In the genomic region with DNA sequence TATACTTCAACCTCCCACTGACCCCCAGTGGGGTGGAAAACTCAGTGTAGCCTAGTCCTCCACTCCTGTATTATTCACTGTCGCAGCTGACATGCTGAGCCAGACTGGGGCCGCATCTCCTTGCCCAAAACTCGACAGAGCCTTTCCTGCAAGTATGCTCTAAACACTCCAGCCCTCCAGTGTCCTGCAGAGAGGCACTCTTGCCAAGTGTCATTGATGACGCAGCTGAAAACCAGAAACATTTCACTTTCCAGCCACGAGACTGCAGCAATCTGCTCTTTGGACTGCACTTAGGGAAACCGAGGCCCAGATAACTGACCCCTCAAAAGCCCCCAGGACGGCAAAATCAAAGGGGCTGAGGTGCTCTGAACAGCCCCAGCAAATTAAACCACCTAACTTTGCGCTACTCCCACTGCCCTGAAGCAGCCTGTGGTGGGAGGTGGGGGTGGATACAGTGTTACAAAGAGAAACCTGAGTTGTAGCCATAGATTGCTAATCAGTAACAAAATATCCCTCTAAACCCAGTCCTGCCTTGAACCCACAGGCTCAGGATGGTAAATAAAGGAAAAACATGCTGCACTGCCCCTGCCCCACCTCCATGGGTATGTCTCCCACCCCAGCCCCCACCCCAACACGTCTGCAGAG, we compare ENCODE assay signal across 1 cellular context.
TF ChIP-seq lines count a peak whose summit lies in the region.

No MANE protein-coding gene starts in this region.

TF ChIP-seq in HCT116, 20 proteins besides CTCF, POLR2A, EP300 and RAD21 (continued from another document):
- no peak for TF ChIP-seq REST (IDR thresholded peaks at IDR 0.05; ENCODE audit: low read depth)
- TF ChIP-seq YY1 (IDR thresholded peaks at IDR 0.05; ENCODE audit: extremely low read depth, insufficient replicate concordance, low read depth, low read length) = no peak
- no peak for TF ChIP-seq EZH2 (IDR thresholded peaks at IDR 0.05)
- TF ChIP-seq FOSL1 (IDR thresholded peaks at IDR 0.05; ENCODE audit: low read depth) = no peak
- TF ChIP-seq SIN3A (IDR thresholded peaks at IDR 0.05; ENCODE audit: low read depth) = no peak
- TF ChIP-seq ZFX (IDR thresholded peaks at IDR 0.05) = no peak
- TF ChIP-seq ZNF274 (IDR thresholded peaks at IDR 0.05; ENCODE audit: low read depth, low read length) = no peak
- TF ChIP-seq ELF1 (IDR thresholded peaks at IDR 0.05; ENCODE audit: borderline replicate concordance, low read depth) = no peak
- TF ChIP-seq EGR1 (IDR thresholded peaks at IDR 0.05; ENCODE audit: low read depth) = no peak
- TF ChIP-seq SP1 (IDR thresholded peaks at IDR 0.05; ENCODE audit: low read depth) = no peak
- no peak for TF ChIP-seq CEBPB (IDR thresholded peaks at IDR 0.05; ENCODE audit: low read depth)
- no peak for TF ChIP-seq CBX3 (IDR thresholded peaks at IDR 0.05; ENCODE audit: low read depth)
- TF ChIP-seq TCF7L2 (IDR thresholded peaks at IDR 0.05; ENCODE audit: borderline replicate concordance, extremely low read depth, insufficient read depth, insufficient read length) = no peak
- TF ChIP-seq POLR2AphosphoS5 (IDR thresholded peaks at IDR 0.05; ENCODE audit: low read depth, low read length) = no peak
- no peak for TF ChIP-seq EZH2phosphoT487 (IDR thresholded peaks at IDR 0.05; ENCODE audit: borderline replicate concordance)
